Comparison of ENCODE assay signal across 27 cellular contexts in genomic region chr19:7687177-7687576, GRCh38. TPM values are rescaled to one million over a fixed set of nuclear protein-coding genes. Genes with fewer than 3 reads are reported as not detected.
DNase-seq lines count a peak whose midpoint lies in the region; ATAC-seq, FAIRE-seq and TF ChIP-seq lines count a peak whose summit lies in the region.
"Had no signal": no experiment of that assay in that cellular context is flagged by ENCODE, and none has a peak within 500 bp of the region (broad histone marks: within the 10 kb centered on the region; RNA-seq: fewer than 3 reads in every experiment).

No MANE protein-coding gene starts in this region.

- no peak overlapping the region for H4K12ac ChIP-seq in trophoblast cell (ENCODE audit: low read depth, low read length)

- peaks cover 0 to 12% (median 6%) of the 10 kb centered on the region in 4 experiments; a peak in 4 of 8 replicates for H3K36me3 ChIP-seq in H1 (ENCODE audit: control insufficient read depth in 2 of 4, insufficient read depth in 4 of 4, low read length in 3 of 4)
- H3K36me3 ChIP-seq in osteoblast (ENCODE audit: insufficient read depth, low read length): peaks cover 12% of the 10 kb centered on the region
- peaks cover 13 to 15% of the 10 kb centered on the region in 2 experiments for H3K36me3 ChIP-seq in trophoblast cell (ENCODE audit: control insufficient read depth in 1 of 2, insufficient read depth in 2 of 2, low read length in 2 of 2)
- H3K36me3 ChIP-seq: SJCRH30 had no signal

- H2BK12ac ChIP-seq in H1 (ENCODE audit: low read depth, low read length): 0 out of 2 replicates have a peak overlapping the region, but pooled peaks have one; percentile 27
- no peak overlapping the region for H2BK12ac ChIP-seq in trophoblast cell (ENCODE audit: low read length)

- peaks cover 4% of the 10 kb centered on the region for H3K79me1 ChIP-seq in H1 (ENCODE audit: low read depth, low read length)
- H3K79me1 ChIP-seq in trophoblast cell (ENCODE audit: low read length): peaks cover 2% of the 10 kb centered on the region

- H2BK15ac ChIP-seq in H1 (ENCODE audit: low read length): no peak overlapping the region

- H3K18ac ChIP-seq in H1 (ENCODE audit: extremely low read depth, low read length) (no peak overlapping the region), trophoblast cell (ENCODE audit: low read length) (no peak overlapping the region)

- H3K23me2 ChIP-seq in H1 (ENCODE audit: low read depth, low read length): peaks cover 11% of the 10 kb centered on the region

- H2BK20ac ChIP-seq in H1 (ENCODE audit: low read length): no peak overlapping the region

- H2AFZ ChIP-seq in H1 (ENCODE audit: low read length) (no peak overlapping the region), osteoblast (ENCODE audit: low read length) (no peak overlapping the region), trophoblast cell (ENCODE audit: insufficient read depth, low read length, poor library complexity) (no peak overlapping the region)

- H3K4ac ChIP-seq in H1 (replicated peaks; ENCODE audit: insufficient read length, low read depth, low read length) (no peak overlapping the region), trophoblast cell (ENCODE audit: low read depth, low read length) (no peak overlapping the region)

- H3K4me1 ChIP-seq in H1 (replicated peaks in 1 of 4; ENCODE audit: control insufficient read depth in 3 of 4, insufficient read depth in 4 of 4, low read length in 3 of 4): peaks cover 0 to 1% (median 0%) of the 10 kb centered on the region in 4 experiments; a peak in 3 of 7 replicates
- no peaks in the 10 kb centered on the region for H3K4me1 ChIP-seq in osteoblast (ENCODE audit: insufficient read depth, low read length)
- H3K4me1 ChIP-seq in trophoblast cell (ENCODE audit: control insufficient read depth in 1 of 2, insufficient read depth in 2 of 2, low read length in 2 of 2): peaks cover 6 to 8% of the 10 kb centered on the region in 2 experiments
- H3K4me1 ChIP-seq: A549, BE2C, SJCRH30 had no signal

- no peak overlapping the region; the same call in 1 of the 2 replicates for H3K27ac ChIP-seq in H1 (ENCODE audit: low read depth, low read length)
- no peak overlapping the region for H3K27ac ChIP-seq in osteoblast (ENCODE audit: low read depth, low read length)
- H3K27ac ChIP-seq in trophoblast cell (ENCODE audit: low read depth, low read length): no peak overlapping the region
- H3K27ac ChIP-seq: A549, HL-60, Peyer's patch, SJCRH30 had no signal

- peaks cover 0 to 6% of the 10 kb centered on the region in 2 experiments; a peak in 1 of 4 replicates for H3K79me2 ChIP-seq in H1 (ENCODE audit: control insufficient read depth in 1 of 2, insufficient read depth in 2 of 2, low read length in 2 of 2)
- peaks cover 4% of the 10 kb centered on the region for H3K79me2 ChIP-seq in osteoblast (ENCODE audit: insufficient read depth, low read length)
- H3K79me2 ChIP-seq in trophoblast cell (ENCODE audit: control insufficient read depth, insufficient read depth, low read length, poor library complexity): no peaks in the 10 kb centered on the region

- H3K9me3 ChIP-seq in H1 (ENCODE audit: insufficient read depth in 2 of 2, low read depth in 1 of 2, low read length in 1 of 2): no peaks in the 10 kb centered on the region
- no peaks in the 10 kb centered on the region for H3K9me3 ChIP-seq in osteoblast (ENCODE audit: low read depth, low read length)
- peaks cover 12% of the 10 kb centered on the region for H3K9me3 ChIP-seq in trophoblast cell (ENCODE audit: insufficient read depth, low read depth, low read length)
- H3K9me3 ChIP-seq: A549, BE2C, Peyer's patch, SJCRH30 had no signal

- 90% methylated on average over 12 of the region's 12 CpGs; no CpG with 5 or more reads in 1 of the 2 experiments for WGBS in H1 (ENCODE audit: extremely low coverage in 1 of 2, insufficient coverage in 1 of 2, insufficient read length in 1 of 2, insufficient replicate concordance in 2 of 2, low coverage in 1 of 2, low lambda C conversion rate in 2 of 2, missing lambda C conversion rate in 1 of 2), 2 experiments
- WGBS in trophoblast cell (ENCODE audit: extremely low coverage, insufficient coverage, insufficient read length): no CpG with 5 or more reads among the region's 12 CpGs

- H4K8ac ChIP-seq in H1 (ENCODE audit: extremely low read depth, insufficient read depth, low read length): no peak overlapping the region
- no peak overlapping the region for H4K8ac ChIP-seq in trophoblast cell (ENCODE audit: low read depth, low read length)

- H3K27me3 ChIP-seq in H1 (replicated peaks in 1 of 4; ENCODE audit: control insufficient read depth in 3 of 4, extremely low read depth in 1 of 4, insufficient read depth in 3 of 4, low read length in 3 of 4): no peaks in the 10 kb centered on the region; a peak in 1 of 7 replicates
- no peaks in the 10 kb centered on the region for H3K27me3 ChIP-seq in osteoblast (ENCODE audit: insufficient read depth, low read length)
- H3K27me3 ChIP-seq in trophoblast cell (ENCODE audit: insufficient read depth, low read length): no peaks in the 10 kb centered on the region
- H3K27me3 ChIP-seq: BE2C, Peyer's patch, SJCRH30 had no signal

- H2AK5ac ChIP-seq in H1 (ENCODE audit: low read depth, low read length) (no peak overlapping the region), trophoblast cell (ENCODE audit: low read length) (no peak overlapping the region)

- H3K9ac ChIP-seq in H1 (replicated peaks in 1 of 4; ENCODE audit: extremely low read depth in 1 of 4, low read depth in 3 of 4, low read length in 3 of 4): no peak overlapping the region
- H3K9ac ChIP-seq in trophoblast cell (ENCODE audit: low read length): no peak overlapping the region

- H2BK120ac ChIP-seq in H1 (replicated peaks; ENCODE audit: low read depth, low read length): no peak overlapping the region
- H2BK120ac ChIP-seq in trophoblast cell (ENCODE audit: insufficient read depth, low read length, poor library complexity): no peak overlapping the region

- POLR2A ChIA-PET in H1 (lab: Charles Lee; ENCODE audit: partially characterized antibody): interaction anchor here (1.4 kb wide), 1 partner anchor 10 kb away, joined by 3 read pairs; no protein-coding TSS in a partner anchor

- no peak for TF ChIP-seq CTCF in GM12865 (IDR thresholded peaks at IDR 0.05; ENCODE audit: insufficient read depth, low read depth, low read length, missing control alignments)
- TF ChIP-seq CTCF in H1 (IDR thresholded peaks at IDR 0.05; ENCODE audit: control extremely low read depth in 1 of 3, insufficient read depth in 1 of 3, low read depth in 1 of 3, low read length in 3 of 3): no peak
- no peak for TF ChIP-seq CTCF in osteoblast (IDR thresholded peaks at IDR 0.05; ENCODE audit: extremely low read depth, low read depth, low read length)

- ATAC-seq in HG02571 (IDR thresholded peaks at IDR 0.05; ENCODE audit: unreplicated experiment): no peak
- ATAC-seq: A549, HepG2 had no signal

- H3K14ac ChIP-seq in H1 (ENCODE audit: insufficient read length) (no peak overlapping the region), trophoblast cell (ENCODE audit: low read length) (no peak overlapping the region)

- H3K4me2 ChIP-seq in H1 (ENCODE audit: insufficient read depth in 1 of 2, low read depth in 2 of 2, low read length in 2 of 2): no peak overlapping the region
- no peak overlapping the region for H3K4me2 ChIP-seq in osteoblast (ENCODE audit: insufficient read depth, low read length)
- H3K4me2 ChIP-seq in trophoblast cell (ENCODE audit: low read length): no peak overlapping the region
- H3K4me2 ChIP-seq: A549 had no signal

- no peak overlapping the region for H3K56ac ChIP-seq in H1 (replicated peaks; ENCODE audit: insufficient read length, low read depth, low read length)

- H4K91ac ChIP-seq in H1 (replicated peaks; ENCODE audit: insufficient read length, low read length) (no peak overlapping the region), trophoblast cell (ENCODE audit: low read depth, low read length) (no peak overlapping the region)

- no peak for TF ChIP-seq RAD21 in H1 (IDR thresholded peaks at IDR 0.05 in 1 of 2, conservative IDR thresholded peaks at IDR 0.05 in 1 of 2; ENCODE audit: low read depth in 2 of 2, low read length in 2 of 2)

- DNase-seq in GM12865 (ENCODE audit: low read depth) (peak; percentile 49), H1 (ENCODE audit: low read depth in 1 of 2, low spot score in 2 of 2) (no peak), osteoblast (ENCODE audit: insufficient read length, low spot score, missing footprints) (peak; percentile 84), DMS153 (lab: John Stamatoyannopoulos, UW) (no peak), trophoblast cell (no peak)
- DNase-seq in stimulated activated CD4-positive, alpha-beta T cell treated with anti-CD3 and anti-CD28 coated beads, Interleukin-2, amount 100 ng/mL, for 24 hours: no peak
- DNase-seq: BE2C, DMS79, H9, HFFc6, KG1, NCI-H1092, NCI-H1436, NCI-H1930, NCI-H2227 treated with DMSO at 0.1 percent for 48 hours, NCI-H510A, NCI-H774, Peyer's patch, SJCRH30 had no signal

- H2BK5ac ChIP-seq in H1 (ENCODE audit: low read depth, low read length) (no peak overlapping the region), trophoblast cell (ENCODE audit: low read depth, low read length, poor library complexity) (no peak overlapping the region)

- TF ChIP-seq POLR2A in GM18526 (IDR thresholded peaks at IDR 0.05; ENCODE audit: extremely low read depth, insufficient read length) (peak; percentile 32), H1 (IDR thresholded peaks at IDR 0.05; ENCODE audit: control extremely low read depth in 1 of 2, low read depth in 2 of 2, low read length in 2 of 2) (no peak)

- CTCF ChIA-PET in H1 (lab: Charles Lee; ENCODE audit: partially characterized antibody): interaction anchor here (2.6 kb wide), 1 partner anchor 17 kb away, joined by 9 read pairs; no protein-coding TSS in a partner anchor

- H3K4me3 ChIP-seq in GM12865 (ENCODE audit: low read depth, low read length): no peak overlapping the region
- H3K4me3 ChIP-seq in H1 (ENCODE audit: extremely low read depth in 1 of 4, insufficient read depth in 2 of 4, low read depth in 3 of 4, low read length in 4 of 4): no peak overlapping the region
- no peak overlapping the region for H3K4me3 ChIP-seq in osteoblast (ENCODE audit: insufficient read depth, low read length)
- H3K4me3 ChIP-seq in trophoblast cell (ENCODE audit: low read depth, low read length): no peak overlapping the region
- H3K4me3 ChIP-seq: A549, Peyer's patch, SJCRH30 had no signal

- no peak for TF ChIP-seq EP300 in H1 (IDR thresholded peaks at IDR 0.05; ENCODE audit: borderline replicate concordance in 1 of 2, low read depth in 2 of 2, low read length in 2 of 2)

- no peak overlapping the region for H3K23ac ChIP-seq in H1 (ENCODE audit: insufficient read length)
- no peak overlapping the region for H3K23ac ChIP-seq in trophoblast cell (ENCODE audit: low read length)

- no peak for FAIRE-seq in H1 (lab: Jason Lieb, UNC)
- FAIRE-seq: A549, D721Med, HepG2 had no signal

- H4K5ac ChIP-seq in H1 (ENCODE audit: insufficient read length, low read depth, low read length): no peak overlapping the region

- H4K20me1 ChIP-seq in H1 (replicated peaks in 1 of 2; ENCODE audit: control insufficient read depth in 1 of 2, insufficient read depth in 2 of 2, low read length in 2 of 2) (peaks cover 0 to 9% of the 10 kb centered on the region in 2 experiments), osteoblast (ENCODE audit: insufficient read depth, low read length) (peaks cover 14% of the 10 kb centered on the region)

RNA-seq across cellular contexts. Expression of gene TRAPPC5, which starts 6.5 kb away (rescaled TPM):
- total RNA-seq in H1 (2021; fragmentation: NEBNext Ultra II Directional; extraction: Animal tissue kit (Norgen Biotek cat#: 25700)): 99.7 and 109 TPM in 2 replicates
- polyA plus RNA-seq in H1 (2011; rRNA removed): 120 TPM in 2 replicates
- 100 TPM for polyA plus RNA-seq in H1 (2011; cell fraction: cytosol; rRNA removed)
- polyA plus RNA-seq in H1 (2011; cell fraction: nucleus; rRNA removed): 77.3 TPM
- 55.2 to 165 TPM (median 152 TPM) in 4 replicates for polyA plus RNA-seq in H1 (2012, experiment 1 of 2)
- 95.9 TPM for polyA plus RNA-seq in H1 (2012, experiment 2 of 2)
- polyA plus RNA-seq in H1 (2013, experiment 1 of 2): 60.6 TPM
- 68.5 TPM for polyA plus RNA-seq in H1 (2013, experiment 2 of 2)
- 42.8 and 56.6 TPM in 2 replicates for polyA minus RNA-seq in H1 (2011; rRNA and poly(A)+ RNA removed)
- polyA minus RNA-seq in H1 (2011; cell fraction: cytosol; rRNA and poly(A)+ RNA removed): 97.4 TPM
- polyA minus RNA-seq in H1 (2011; cell fraction: nucleus; rRNA and poly(A)+ RNA removed): 61.8 TPM
- total RNA-seq in osteoblast: 23.3 and 26.4 TPM in 2 replicates
- polyA plus RNA-seq in trophoblast cell (2013): 69.3 and 70.1 TPM in 2 replicates

RNA-seq across cellular contexts. Expression of gene MCEMP1, which starts 10.3 kb away (rescaled TPM):
- total RNA-seq in H1 (2021; fragmentation: NEBNext Ultra II Directional; extraction: Animal tissue kit (Norgen Biotek cat#: 25700)): not detected in 2 replicates
- 0.13 TPM in 1 of 2 replicates, not detected in the other for polyA plus RNA-seq in H1 (2011; rRNA removed)
- polyA plus RNA-seq in H1 (2011; cell fraction: cytosol; rRNA removed): 0.08 TPM
- 0.10 TPM for polyA plus RNA-seq in H1 (2011; cell fraction: nucleus; rRNA removed)
- polyA plus RNA-seq in H1 (2012, experiment 1 of 2): not detected in 4 replicates
- polyA plus RNA-seq in H1 (2012, experiment 2 of 2): not detected
- polyA plus RNA-seq in H1 (2013, experiment 1 of 2): not detected
- polyA plus RNA-seq in H1 (2013, experiment 2 of 2): not detected
- polyA minus RNA-seq in H1 (2011; rRNA and poly(A)+ RNA removed): not detected in 2 replicates
- not detected for polyA minus RNA-seq in H1 (2011; cell fraction: cytosol; rRNA and poly(A)+ RNA removed)
- polyA minus RNA-seq in H1 (2011; cell fraction: nucleus; rRNA and poly(A)+ RNA removed): not detected
- total RNA-seq in osteoblast: not detected in 2 replicates
- polyA plus RNA-seq in trophoblast cell (2013): not detected in 2 replicates
- total RNA-seq: H9, HepG2, HFFc6, HT-29, Peyer's patch, SJCRH30 had no signal
- polyA plus RNA-seq: HepG2 had no signal

RNA-seq across cellular contexts. Expression of gene FCER2, which starts 14.8 kb away (rescaled TPM):
- total RNA-seq in H1 (2021; fragmentation: NEBNext Ultra II Directional; extraction: Animal tissue kit (Norgen Biotek cat#: 25700)): 0.29 TPM in 1 of 2 replicates, not detected in the other
- 0.67 TPM in 2 replicates for polyA plus RNA-seq in H1 (2011; rRNA removed)
- polyA plus RNA-seq in H1 (2011; cell fraction: cytosol; rRNA removed): 0.32 TPM
- 1.2 TPM for polyA plus RNA-seq in H1 (2011; cell fraction: nucleus; rRNA removed)
- 0.39 to 0.69 TPM (median 0.57 TPM) in 3 of 4 replicates, not detected in the other for polyA plus RNA-seq in H1 (2012, experiment 1 of 2)
- 0.41 TPM for polyA plus RNA-seq in H1 (2012, experiment 2 of 2)
- 1.2 TPM for polyA plus RNA-seq in H1 (2013, experiment 1 of 2)
- 1.1 TPM for polyA plus RNA-seq in H1 (2013, experiment 2 of 2)
- polyA minus RNA-seq in H1 (2011; rRNA and poly(A)+ RNA removed): 0.12 TPM in 1 of 2 replicates, not detected in the other
- not detected for polyA minus RNA-seq in H1 (2011; cell fraction: cytosol; rRNA and poly(A)+ RNA removed)
- not detected for polyA minus RNA-seq in H1 (2011; cell fraction: nucleus; rRNA and poly(A)+ RNA removed)
- not detected in 2 replicates for total RNA-seq in osteoblast
- polyA plus RNA-seq in trophoblast cell (2013): not detected in 2 replicates
- total RNA-seq: H9, HepG2, HFFc6, HT-29, SJCRH30 had no signal
- polyA plus RNA-seq: A549, HepG2 had no signal

RNA-seq across cellular contexts. Expression of gene RETN, which starts 18.3 kb away (rescaled TPM):
- total RNA-seq in H1 (2021; fragmentation: NEBNext Ultra II Directional; extraction: Animal tissue kit (Norgen Biotek cat#: 25700)): not detected in 2 replicates
- not detected in 2 replicates for polyA plus RNA-seq in H1 (2011; rRNA removed)
- polyA plus RNA-seq in H1 (2011; cell fraction: cytosol; rRNA removed): not detected
- not detected for polyA plus RNA-seq in H1 (2011; cell fraction: nucleus; rRNA removed)
- not detected in 4 replicates for polyA plus RNA-seq in H1 (2012, experiment 1 of 2)
- not detected for polyA plus RNA-seq in H1 (2012, experiment 2 of 2)
- polyA plus RNA-seq in H1 (2013, experiment 1 of 2): not detected
- polyA plus RNA-seq in H1 (2013, experiment 2 of 2): not detected
- polyA minus RNA-seq in H1 (2011; rRNA and poly(A)+ RNA removed): not detected in 2 replicates
- not detected for polyA minus RNA-seq in H1 (2011; cell fraction: cytosol; rRNA and poly(A)+ RNA removed)
- not detected for polyA minus RNA-seq in H1 (2011; cell fraction: nucleus; rRNA and poly(A)+ RNA removed)
- not detected in 2 replicates for total RNA-seq in osteoblast
- polyA plus RNA-seq in trophoblast cell (2013): not detected in 2 replicates
- total RNA-seq: H9, HepG2, HFFc6, HT-29, OCI-LY7, Peyer's patch, SJCRH30 had no signal
- polyA plus RNA-seq: A549, HepG2 had no signal

RNA-seq across cellular contexts. Expression of gene CLEC4G, which starts 44.7 kb away (rescaled TPM):
- total RNA-seq in H1 (2021; fragmentation: NEBNext Ultra II Directional; extraction: Animal tissue kit (Norgen Biotek cat#: 25700)): 0.35 and 1.0 TPM in 2 replicates
- polyA plus RNA-seq in H1 (2011; rRNA removed): 2.9 and 3.2 TPM in 2 replicates
- polyA plus RNA-seq in H1 (2011; cell fraction: cytosol; rRNA removed): 2.8 TPM
- 2.7 TPM for polyA plus RNA-seq in H1 (2011; cell fraction: nucleus; rRNA removed)
- polyA plus RNA-seq in H1 (2012, experiment 1 of 2): 0.69 to 1.7 TPM (median 1.1 TPM) in 4 replicates
- polyA plus RNA-seq in H1 (2012, experiment 2 of 2): 1.3 TPM
- 0.69 TPM for polyA plus RNA-seq in H1 (2013, experiment 1 of 2)
- polyA plus RNA-seq in H1 (2013, experiment 2 of 2): 0.66 TPM
- not detected in 2 replicates for polyA minus RNA-seq in H1 (2011; rRNA and poly(A)+ RNA removed)
- polyA minus RNA-seq in H1 (2011; cell fraction: cytosol; rRNA and poly(A)+ RNA removed): not detected
- not detected for polyA minus RNA-seq in H1 (2011; cell fraction: nucleus; rRNA and poly(A)+ RNA removed)
- not detected in 2 replicates for total RNA-seq in osteoblast
- polyA plus RNA-seq in trophoblast cell (2013): not detected in 2 replicates
- total RNA-seq: H9, HepG2, HFFc6, HT-29, OCI-LY7, SJCRH30 had no signal
- polyA plus RNA-seq: A549, HepG2 had no signal

Comparison
In these comparisons a context has a peak if more than half of its experiments do, and no peak if none do; other contexts are left out.
1. DNase-seq: peak in GM12865 (single experiment) and osteoblast (single experiment); none in H1 (0 of 2), stimulated activated CD4-positive, alpha-beta T cell treated with anti-CD3 and anti-CD28 coated beads, Interleukin-2, amount 100 ng/mL, for 24 hours (0 of 2), DMS153 (single experiment) and trophoblast cell (0 of 2).